2 cellular contexts compared by ENCODE assay signal in genomic region chr3:33196538-33196937, GRCh38.
TF ChIP-seq lines count a peak whose summit lies in the region.

No MANE protein-coding gene starts in this region.

TF ChIP-seq in HepG2, 621 proteins besides CTCF, POLR2A, EP300 and RAD21:
- TF ChIP-seq, protein P1, sequence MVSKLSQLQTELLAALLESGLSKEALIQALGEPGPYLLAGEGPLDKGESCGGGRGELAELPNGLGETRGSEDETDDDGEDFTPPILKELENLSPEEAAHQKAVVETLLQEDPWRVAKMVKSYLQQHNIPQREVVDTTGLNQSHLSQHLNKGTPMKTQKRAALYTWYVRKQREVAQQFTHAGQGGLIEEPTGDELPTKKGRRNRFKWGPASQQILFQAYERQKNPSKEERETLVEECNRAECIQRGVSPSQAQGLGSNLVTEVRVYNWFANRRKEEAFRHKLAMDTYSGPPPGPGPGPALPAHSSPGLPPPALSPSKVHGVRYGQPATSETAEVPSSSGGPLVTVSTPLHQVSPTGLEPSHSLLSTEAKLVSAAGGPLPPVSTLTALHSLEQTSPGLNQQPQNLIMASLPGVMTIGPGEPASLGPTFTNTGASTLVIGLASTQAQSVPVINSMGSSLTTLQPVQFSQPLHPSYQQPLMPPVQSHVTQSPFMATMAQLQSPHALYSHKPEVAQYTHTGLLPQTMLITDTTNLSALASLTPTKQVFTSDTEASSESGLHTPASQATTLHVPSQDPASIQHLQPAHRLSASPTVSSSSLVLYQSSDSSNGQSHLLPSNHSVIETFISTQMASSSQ (IDR thresholded peaks at IDR 0.05; ENCODE audit: low read depth): 0 out of 2 replicates have a peak, but pooled peaks have one; percentile 46
- TF ChIP-seq, protein P1 (CRISPR knock-in tag; IDR thresholded peaks at IDR 0.05; ENCODE audit: borderline replicate concordance): no peak
- TF ChIP-seq TEAD3 (CRISPR knock-in tag; optimal IDR thresholded peaks at IDR 0.05; ENCODE audit: borderline replicate concordance): peak; percentile 43
- TF ChIP-seq POGZ (CRISPR knock-in tag; IDR thresholded peaks at IDR 0.05): no peak

TF ChIP-seq in GM23338, 12 proteins besides CTCF, POLR2A, EP300 and RAD21:
- no peak for TF ChIP-seq EZH2phosphoT487 (IDR thresholded peaks at IDR 0.05; ENCODE audit: unreplicated experiment)
- TF ChIP-seq, protein P2, sequence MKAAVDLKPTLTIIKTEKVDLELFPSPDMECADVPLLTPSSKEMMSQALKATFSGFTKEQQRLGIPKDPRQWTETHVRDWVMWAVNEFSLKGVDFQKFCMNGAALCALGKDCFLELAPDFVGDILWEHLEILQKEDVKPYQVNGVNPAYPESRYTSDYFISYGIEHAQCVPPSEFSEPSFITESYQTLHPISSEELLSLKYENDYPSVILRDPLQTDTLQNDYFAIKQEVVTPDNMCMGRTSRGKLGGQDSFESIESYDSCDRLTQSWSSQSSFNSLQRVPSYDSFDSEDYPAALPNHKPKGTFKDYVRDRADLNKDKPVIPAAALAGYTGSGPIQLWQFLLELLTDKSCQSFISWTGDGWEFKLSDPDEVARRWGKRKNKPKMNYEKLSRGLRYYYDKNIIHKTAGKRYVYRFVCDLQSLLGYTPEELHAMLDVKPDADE (IDR thresholded peaks at IDR 0.05): no peak
- TF ChIP-seq CREB1 (CRISPR knock-in tag; IDR thresholded peaks at IDR 0.05; ENCODE audit: low read depth): no peak
- TF ChIP-seq ZNF114 (CRISPR knock-in tag; IDR thresholded peaks at IDR 0.05): no peak
- TF ChIP-seq ZNF331 (CRISPR knock-in tag; IDR thresholded peaks at IDR 0.05; ENCODE audit: low read depth): no peak
- no peak for TF ChIP-seq EZH2 (IDR thresholded peaks at IDR 0.05; ENCODE audit: low read depth, unreplicated experiment)
- TF ChIP-seq POLR2AphosphoS5 (IDR thresholded peaks at IDR 0.05; ENCODE audit: low read depth): no peak
- TF ChIP-seq STAT1 (IDR thresholded peaks at IDR 0.05; ENCODE audit: unreplicated experiment): no peak
- TF ChIP-seq ZNF462 (CRISPR knock-in tag; IDR thresholded peaks at IDR 0.05): no peak
- TF ChIP-seq REST (IDR thresholded peaks at IDR 0.05; ENCODE audit: unreplicated experiment): no peak
- TF ChIP-seq NANOG (IDR thresholded peaks at IDR 0.05; ENCODE audit: borderline replicate concordance): no peak
- no peak for TF ChIP-seq JUNB (IDR thresholded peaks at IDR 0.05; ENCODE audit: unreplicated experiment)
